ENCODE assay signal across 23 cellular contexts in the genomic region with DNA sequence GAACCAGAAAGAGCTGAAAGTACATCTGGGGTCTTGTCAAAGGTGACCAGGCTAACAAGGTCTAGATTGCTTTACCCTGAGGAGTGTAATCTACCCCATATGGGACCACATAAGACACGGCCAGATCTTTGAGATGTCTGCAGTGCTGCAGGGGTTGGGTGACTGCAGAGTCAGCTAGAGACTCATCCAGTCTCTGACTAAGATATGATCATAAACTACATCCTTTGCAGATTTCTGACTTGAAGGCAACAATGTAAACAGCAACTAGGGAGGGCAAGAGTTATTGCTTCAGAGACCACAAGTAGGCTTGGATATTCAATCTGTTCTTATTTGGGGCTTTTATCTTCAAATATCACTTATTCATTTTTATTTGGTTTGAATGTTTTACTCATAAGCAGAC.
A peak's percentile ranks its signal among the peaks of the same experiment; 100 is the strongest.
DNase-seq lines count a peak whose midpoint lies in the region; ATAC-seq and TF ChIP-seq lines count a peak whose summit lies in the region.
"Had no signal": no experiment of that assay in that cellular context is flagged by ENCODE, and none has a peak within 500 bp of the region (broad histone marks: within the 10 kb centered on the region; RNA-seq: fewer than 3 reads in every experiment).

No MANE protein-coding gene starts in this region.

- no peak overlapping the region for H3K4me3 ChIP-seq in RWPE2 (ENCODE audit: severe bottlenecking)
- H3K4me3 ChIP-seq in epithelial cell of esophagus (ENCODE audit: low read length), result no peak overlapping the region
- H3K4me3 ChIP-seq: BLaER1, Peyer's patch, SJSA1 had no signal

- H3K9me3 ChIP-seq in RWPE2 (ENCODE audit: severe bottlenecking), result no peaks in the 10 kb centered on the region
- H3K9me3 ChIP-seq: BLaER1, Peyer's patch, SJSA1 had no signal

- no peak overlapping the region for H3K27ac ChIP-seq in RWPE2 (ENCODE audit: poor library complexity, severe bottlenecking)
- H3K27ac ChIP-seq: BLaER1, Peyer's patch, SJSA1 had no signal

- peaks cover 4% of the 10 kb centered on the region for H3K27me3 ChIP-seq in RWPE2 (ENCODE audit: insufficient read depth, poor library complexity, severe bottlenecking)
- H3K27me3 ChIP-seq: BLaER1, Peyer's patch, SJSA1 had no signal

- no peak for TF ChIP-seq CTCF in RWPE2 (IDR thresholded peaks at IDR 0.05; ENCODE audit: poor library complexity, severe bottlenecking)
- TF ChIP-seq CTCF in epithelial cell of esophagus (IDR thresholded peaks at IDR 0.05; ENCODE audit: insufficient read depth, low read depth, low read length, missing control alignments), result no peak
- TF ChIP-seq CTCF in GM13977 (IDR thresholded peaks at IDR 0.05; ENCODE audit: extremely low read depth, insufficient read depth, missing control alignments), result no peak

- in situ Hi-C loops in GM13977 (cut with MboI; ENCODE audit: low pct_unique_long_range_greater_than_20kb, low sequenced_read_pairs, unreplicated experiment), result no loop called here

- DNase-seq in HT1080 (ENCODE audit: low read depth) (peak; percentile 26), RWPE2 (ENCODE audit: low spot score) (no peak), epithelial cell of esophagus (ENCODE audit: low read depth) (peak; percentile 4), GM13977 (ENCODE audit: low spot score) (no peak)
- DNase-seq: ACHN; CD4-positive, alpha-beta T cell; COR-L47; DND-41; IMR-90; NCI-H1105; NCI-H146; NCI-H2029; NCI-H2227 treated with DMSO at 0.1 percent for 48 hours; NCI-H510A; NCI-H748 treated with DMSO at 0.1 percent for 48 hours; NK-92 treated with Interleukin-12 subunit alpha and Interleukin-12 subunit beta, amount 100 ng/mL, for 24 hours; Peyer's patch had no signal

- H3K4me1 ChIP-seq in RWPE2 (ENCODE audit: insufficient read depth, poor library complexity, severe bottlenecking), result no peaks in the 10 kb centered on the region
- H3K4me1 ChIP-seq: BLaER1, Peyer's patch, SJSA1 had no signal

- ATAC-seq in RWPE2 (ENCODE audit: low read depth) (peak; percentile 67), GM18907 (IDR thresholded peaks at IDR 0.05; ENCODE audit: unreplicated experiment) (no peak), GM21447 (IDR thresholded peaks at IDR 0.05; ENCODE audit: unreplicated experiment) (no peak), HG02759 (IDR thresholded peaks at IDR 0.05; ENCODE audit: unreplicated experiment) (no peak)
- ATAC-seq: Right ventricle myocardium inferior had no signal

- H3K36me3 ChIP-seq in RWPE2 (ENCODE audit: low read depth), result no peaks in the 10 kb centered on the region
- H3K36me3 ChIP-seq: BLaER1, Peyer's patch, SJSA1 had no signal

Comparison
In these comparisons a context has a peak if more than half of its experiments do, and no peak if none do; other contexts are left out.
1. DNase-seq: peak in HT1080 (single experiment) and epithelial cell of esophagus (single experiment); none in RWPE2 (single experiment) and GM13977 (single experiment).